Comparison of ENCODE assay signal across 11 cellular contexts in the genomic region with DNA sequence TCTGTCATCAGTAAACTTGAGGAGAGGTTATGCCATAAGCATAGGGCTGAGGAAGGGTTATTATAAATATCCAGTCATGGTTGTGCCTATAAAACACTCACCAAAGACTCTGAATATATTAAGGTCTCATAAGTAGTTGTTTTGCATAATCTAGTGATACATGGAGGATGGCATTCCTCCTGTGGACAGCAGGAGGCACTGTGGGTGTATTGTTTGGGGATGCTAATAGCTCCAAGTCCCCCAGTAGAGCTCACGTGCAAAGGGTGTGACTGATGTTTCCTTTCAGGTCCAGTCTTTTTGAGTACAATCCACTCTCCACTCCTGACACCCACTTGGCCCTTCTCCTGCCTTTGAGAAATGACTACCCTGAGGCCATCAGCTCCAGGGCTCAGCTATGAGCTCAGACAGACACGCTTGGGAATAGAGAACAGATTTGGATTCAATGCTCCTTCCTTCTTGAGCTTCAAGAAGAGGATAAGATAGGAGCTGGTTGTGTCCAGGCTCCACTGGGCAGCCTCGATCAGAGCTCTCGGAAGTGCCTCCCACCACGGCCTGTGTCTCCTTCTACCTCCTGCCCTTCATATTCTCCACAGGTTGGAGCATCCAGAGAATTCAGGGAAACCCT.
DNase-seq lines count a peak whose midpoint lies in the region; ATAC-seq and TF ChIP-seq lines count a peak whose summit lies in the region.
"Had no signal": no experiment of that assay in that cellular context is flagged by ENCODE, and none has a peak within 500 bp of the region (broad histone marks: within the 10 kb centered on the region; RNA-seq: fewer than 3 reads in every experiment).

No MANE protein-coding gene starts in this region.

- no peak overlapping the region for H3K4me3 ChIP-seq in AG09309 (ENCODE audit: control insufficient read depth, low read depth, low read length)
- no peak overlapping the region for H3K4me3 ChIP-seq in PC-9
- H3K4me3 ChIP-seq: MG63 had no signal

- CTCF ChIA-PET in PC-9 (lab: Charles Lee) = interaction anchor here (0.6 kb wide), 1 partner anchor 328 kb away, joined by 5 read pairs; no protein-coding TSS in a partner anchor

- POLR2A ChIA-PET in PC-9 (lab: Charles Lee; ENCODE audit: unreplicated experiment) = no interaction called here

- H3K79me2 ChIP-seq in PC-9 (ENCODE audit: low read depth) = no peaks in the 10 kb centered on the region

- no peaks in the 10 kb centered on the region for H3K36me3 ChIP-seq in PC-9 (ENCODE audit: low read depth)
- H3K36me3 ChIP-seq: MG63 had no signal

- no peak for DNase-seq in AG09309 (ENCODE audit: low read depth)
- DNase-seq in PC-9 = no peak
- peak; percentile 12 for DNase-seq in foreskin melanocyte
- no peak for DNase-seq in NCI-H2029 treated with DMSO at 0.1 percent for 48 hours (lab: John Stamatoyannopoulos, UW)
- no peak for DNase-seq in NCI-H748 treated with DMSO at 0.1 percent for 48 hours (lab: John Stamatoyannopoulos, UW)
- DNase-seq in NCI-H1436 (lab: John Stamatoyannopoulos, UW) = no peak
- DNase-seq: GDM1, MG63 had no signal

- no peak for ATAC-seq in HG03378 (IDR thresholded peaks at IDR 0.05; ENCODE audit: unreplicated experiment)

- no peak overlapping the region for H3K27ac ChIP-seq in PC-9
- H3K27ac ChIP-seq: VCaP had no signal

- no peaks in the 10 kb centered on the region for H3K4me1 ChIP-seq in PC-9 (replicated peaks; ENCODE audit: insufficient read depth)

- no TSS peak for BruUV-seq in PC-9 (replicated peaks; lab: Mats Ljungman, UMichigan)

- TF ChIP-seq CTCF in AG09309 (IDR thresholded peaks at IDR 0.05; ENCODE audit: control insufficient read depth, insufficient read depth, low read depth, low read length, missing control alignments) = peak; percentile 14
- TF ChIP-seq CTCF in GM12872 (IDR thresholded peaks at IDR 0.05; ENCODE audit: insufficient read depth, low read depth, low read length) = peak; percentile 47
- TF ChIP-seq CTCF in PC-9 (conservative IDR thresholded peaks at IDR 0.05) = 0 out of 2 replicates have a peak, but pooled peaks have one; percentile 18

- H4K20me1 ChIP-seq in PC-9 (ENCODE audit: insufficient read depth) = no peaks in the 10 kb centered on the region

- H3K9me3 ChIP-seq in PC-9 (ENCODE audit: insufficient read depth, low read depth) = no peaks in the 10 kb centered on the region

- no peak overlapping the region for H3K4me2 ChIP-seq in PC-9

- intact Hi-C loops in PC-9 (cut with micrococcal nuclease; ENCODE audit: unreplicated experiment) = no loop called here

- peaks cover 80% of the 10 kb centered on the region for H3K27me3 ChIP-seq in PC-9 (ENCODE audit: insufficient read depth, low read depth)

- no peaks in the 10 kb centered on the region for H3F3A ChIP-seq in PC-9 (ENCODE audit: insufficient read depth, low read depth)

- H2AFZ ChIP-seq in PC-9 = no peak overlapping the region

- no peaks in the 10 kb centered on the region for H3K9me2 ChIP-seq in PC-9 (ENCODE audit: insufficient read depth)
